1 cellular context compared by ENCODE assay signal in the genomic region with DNA sequence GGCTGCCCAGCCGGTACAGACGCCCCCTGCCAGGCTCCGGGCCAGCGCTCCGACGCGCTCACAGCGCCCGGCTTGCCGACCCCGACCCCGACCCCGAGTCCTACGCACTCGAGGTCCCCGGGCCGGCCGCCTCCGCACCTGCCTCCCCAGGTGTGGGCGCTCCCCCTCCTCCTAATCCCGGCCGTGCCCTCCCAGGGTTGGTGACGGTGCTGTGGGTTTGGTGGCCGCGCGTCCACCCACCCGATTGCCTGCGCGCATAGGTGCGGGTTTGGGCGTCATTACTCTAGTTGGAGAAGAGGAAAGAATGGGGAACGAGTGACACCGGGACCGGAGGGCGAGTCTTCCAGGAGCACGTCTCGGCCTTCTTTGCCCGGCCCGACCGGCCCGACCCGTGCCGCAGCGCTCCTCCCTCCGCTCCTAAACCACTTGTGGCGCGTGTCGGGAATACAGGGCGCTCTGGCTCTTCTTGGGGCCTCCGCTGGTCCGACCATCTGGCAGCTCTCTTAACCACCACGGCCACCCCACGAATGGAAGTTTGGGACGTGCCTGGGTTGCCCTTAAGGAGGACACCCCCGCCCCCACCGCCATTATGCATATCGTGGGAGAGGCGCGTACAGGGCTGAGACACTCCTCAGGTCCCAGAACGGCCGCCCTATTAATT.
TF ChIP-seq lines count a peak whose summit lies in the region.

No MANE protein-coding gene starts in this region.

TF ChIP-seq in K562, 482 proteins besides CTCF, POLR2A, EP300 and RAD21 (continued from another document and continues in another):
- TF ChIP-seq HDAC6 (IDR thresholded peaks at IDR 0.05; ENCODE audit: low read depth, low read length) (no peak), ZNF586 (CRISPR knock-in tag; conservative IDR thresholded peaks at IDR 0.05) (no peak), BCOR (IDR thresholded peaks at IDR 0.05) (no peak), ATF7 (IDR thresholded peaks at IDR 0.05) (peak; percentile 24; the same call in 1 of the 2 replicates), CSDE1 (IDR thresholded peaks at IDR 0.05) (peak in 1 of 2 experiments; percentile 37; a peak in 1 of 4 replicates), OTX1 (CRISPR knock-in tag; IDR thresholded peaks at IDR 0.05) (0 out of 2 replicates have a peak, but pooled peaks have one; percentile 69), POLR2G (IDR thresholded peaks at IDR 0.05; ENCODE audit: low read depth, low read length) (peak; percentile 87), TARDBP (IDR thresholded peaks at IDR 0.05) (no peak), DDX20 (tag; IDR thresholded peaks at IDR 0.05; ENCODE audit: low read depth) (no peak), MTA3 (IDR thresholded peaks at IDR 0.05; ENCODE audit: borderline replicate concordance) (peak; percentile 39; the same call in 1 of the 2 replicates), XRCC5 (IDR thresholded peaks at IDR 0.05; ENCODE audit: low read depth, low read length) (no peak), ZNF12 (CRISPR knock-in tag; IDR thresholded peaks at IDR 0.05) (no peak), HDAC1 (IDR thresholded peaks at IDR 0.05) (no peak), ZNF253 (CRISPR knock-in tag; conservative IDR thresholded peaks at IDR 0.05) (no peak), SMC3 (conservative IDR thresholded peaks at IDR 0.05; ENCODE audit: insufficient read depth, low read depth, low read length) (no peak), KLF1 (tag; IDR thresholded peaks at IDR 0.05) (0 out of 2 replicates have a peak, but pooled peaks have one; percentile 31), GTF2F1 (IDR thresholded peaks at IDR 0.05; ENCODE audit: low read depth, low read length) (peak; percentile 98), EHMT2 (IDR thresholded peaks at IDR 0.05) (no peak), NELFE (IDR thresholded peaks at IDR 0.05; ENCODE audit: insufficient read depth, insufficient read length) (no peak), SAFB2 (IDR thresholded peaks at IDR 0.05; ENCODE audit: borderline replicate concordance, low read depth, low read length, severe bottlenecking) (no peak), ZKSCAN1 (IDR thresholded peaks at IDR 0.05; ENCODE audit: low read depth, low read length) (peak; percentile 13; the same call in 1 of the 2 replicates), ELF1 (tag; IDR thresholded peaks at IDR 0.05) (no peak), ZNF436 (CRISPR knock-in tag; IDR thresholded peaks at IDR 0.05) (no peak), MEF2D (tag; conservative IDR thresholded peaks at IDR 0.05; ENCODE audit: low read depth) (no peak), NR2C2 (CRISPR knock-in tag; IDR thresholded peaks at IDR 0.05) (no peak), NR2C2 (tag; IDR thresholded peaks at IDR 0.05) (no peak; the same call in none of the 2 replicates), RBM34 (IDR thresholded peaks at IDR 0.05; ENCODE audit: borderline replicate concordance, insufficient read depth, low read length) (no peak), XRCC3 (IDR thresholded peaks at IDR 0.05) (no peak), HSF4 (CRISPR knock-in tag; IDR thresholded peaks at IDR 0.05; ENCODE audit: borderline replicate concordance) (no peak), ZNF778 (CRISPR knock-in tag; IDR thresholded peaks at IDR 0.05) (no peak), PTBP1 (IDR thresholded peaks at IDR 0.05; ENCODE audit: low read depth, low read length) (peak; percentile 58; the same call in 1 of the 2 replicates), PRPF4 (IDR thresholded peaks at IDR 0.05; ENCODE audit: insufficient read depth, low read depth, low read length, poor library complexity, severe bottlenecking) (no peak), HDAC8 (tag; IDR thresholded peaks at IDR 0.05) (no peak), FOS (IDR thresholded peaks at IDR 0.05; ENCODE audit: extremely low read depth, insufficient read length) (no peak), BCL6 (CRISPR knock-in tag; IDR thresholded peaks at IDR 0.05) (no peak)
- TF ChIP-seq, protein P1, sequence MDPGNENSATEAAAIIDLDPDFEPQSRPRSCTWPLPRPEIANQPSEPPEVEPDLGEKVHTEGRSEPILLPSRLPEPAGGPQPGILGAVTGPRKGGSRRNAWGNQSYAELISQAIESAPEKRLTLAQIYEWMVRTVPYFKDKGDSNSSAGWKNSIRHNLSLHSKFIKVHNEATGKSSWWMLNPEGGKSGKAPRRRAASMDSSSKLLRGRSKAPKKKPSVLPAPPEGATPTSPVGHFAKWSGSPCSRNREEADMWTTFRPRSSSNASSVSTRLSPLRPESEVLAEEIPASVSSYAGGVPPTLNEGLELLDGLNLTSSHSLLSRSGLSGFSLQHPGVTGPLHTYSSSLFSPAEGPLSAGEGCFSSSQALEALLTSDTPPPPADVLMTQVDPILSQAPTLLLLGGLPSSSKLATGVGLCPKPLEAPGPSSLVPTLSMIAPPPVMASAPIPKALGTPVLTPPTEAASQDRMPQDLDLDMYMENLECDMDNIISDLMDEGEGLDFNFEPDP (CRISPR knock-in tag; IDR thresholded peaks at IDR 0.05): no peak
- TF ChIP-seq, protein P2, sequence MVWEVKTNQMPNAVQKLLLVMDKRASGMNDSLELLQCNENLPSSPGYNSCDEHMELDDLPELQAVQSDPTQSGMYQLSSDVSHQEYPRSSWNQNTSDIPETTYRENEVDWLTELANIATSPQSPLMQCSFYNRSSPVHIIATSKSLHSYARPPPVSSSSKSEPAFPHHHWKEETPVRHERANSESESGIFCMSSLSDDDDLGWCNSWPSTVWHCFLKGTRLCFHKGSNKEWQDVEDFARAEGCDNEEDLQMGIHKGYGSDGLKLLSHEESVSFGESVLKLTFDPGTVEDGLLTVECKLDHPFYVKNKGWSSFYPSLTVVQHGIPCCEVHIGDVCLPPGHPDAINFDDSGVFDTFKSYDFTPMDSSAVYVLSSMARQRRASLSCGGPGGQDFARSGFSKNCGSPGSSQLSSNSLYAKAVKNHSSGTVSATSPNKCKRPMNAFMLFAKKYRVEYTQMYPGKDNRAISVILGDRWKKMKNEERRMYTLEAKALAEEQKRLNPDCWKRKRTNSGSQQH (CRISPR knock-in tag; IDR thresholded peaks at IDR 0.05): 0 out of 2 replicates have a peak, but pooled peaks have one; percentile 48
- TF ChIP-seq, protein P3, sequence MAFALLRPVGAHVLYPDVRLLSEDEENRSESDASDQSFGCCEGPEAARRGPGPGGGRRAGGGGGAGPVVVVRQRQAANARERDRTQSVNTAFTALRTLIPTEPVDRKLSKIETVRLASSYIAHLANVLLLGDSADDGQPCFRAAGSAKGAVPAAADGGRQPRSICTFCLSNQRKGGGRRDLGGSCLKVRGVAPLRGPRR (CRISPR knock-in tag; IDR thresholded peaks at IDR 0.05): no peak
- TF ChIP-seq, protein P4, sequence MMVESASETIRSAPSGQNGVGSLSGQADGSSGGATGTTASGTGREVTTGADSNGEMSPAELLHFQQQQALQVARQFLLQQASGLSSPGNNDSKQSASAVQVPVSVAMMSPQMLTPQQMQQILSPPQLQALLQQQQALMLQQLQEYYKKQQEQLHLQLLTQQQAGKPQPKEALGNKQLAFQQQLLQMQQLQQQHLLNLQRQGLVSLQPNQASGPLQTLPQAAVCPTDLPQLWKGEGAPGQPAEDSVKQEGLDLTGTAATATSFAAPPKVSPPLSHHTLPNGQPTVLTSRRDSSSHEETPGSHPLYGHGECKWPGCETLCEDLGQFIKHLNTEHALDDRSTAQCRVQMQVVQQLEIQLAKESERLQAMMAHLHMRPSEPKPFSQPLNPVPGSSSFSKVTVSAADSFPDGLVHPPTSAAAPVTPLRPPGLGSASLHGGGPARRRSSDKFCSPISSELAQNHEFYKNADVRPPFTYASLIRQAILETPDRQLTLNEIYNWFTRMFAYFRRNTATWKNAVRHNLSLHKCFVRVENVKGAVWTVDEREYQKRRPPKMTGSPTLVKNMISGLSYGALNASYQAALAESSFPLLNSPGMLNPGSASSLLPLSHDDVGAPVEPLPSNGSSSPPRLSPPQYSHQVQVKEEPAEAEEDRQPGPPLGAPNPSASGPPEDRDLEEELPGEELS (CRISPR knock-in tag; IDR thresholded peaks at IDR 0.05; ENCODE audit: borderline replicate concordance): no peak
- TF ChIP-seq, protein P5, sequence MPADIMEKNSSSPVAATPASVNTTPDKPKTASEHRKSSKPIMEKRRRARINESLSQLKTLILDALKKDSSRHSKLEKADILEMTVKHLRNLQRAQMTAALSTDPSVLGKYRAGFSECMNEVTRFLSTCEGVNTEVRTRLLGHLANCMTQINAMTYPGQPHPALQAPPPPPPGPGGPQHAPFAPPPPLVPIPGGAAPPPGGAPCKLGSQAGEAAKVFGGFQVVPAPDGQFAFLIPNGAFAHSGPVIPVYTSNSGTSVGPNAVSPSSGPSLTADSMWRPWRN (IDR thresholded peaks at IDR 0.05; ENCODE audit: low read depth): no peak
- TF ChIP-seq, protein P6, sequence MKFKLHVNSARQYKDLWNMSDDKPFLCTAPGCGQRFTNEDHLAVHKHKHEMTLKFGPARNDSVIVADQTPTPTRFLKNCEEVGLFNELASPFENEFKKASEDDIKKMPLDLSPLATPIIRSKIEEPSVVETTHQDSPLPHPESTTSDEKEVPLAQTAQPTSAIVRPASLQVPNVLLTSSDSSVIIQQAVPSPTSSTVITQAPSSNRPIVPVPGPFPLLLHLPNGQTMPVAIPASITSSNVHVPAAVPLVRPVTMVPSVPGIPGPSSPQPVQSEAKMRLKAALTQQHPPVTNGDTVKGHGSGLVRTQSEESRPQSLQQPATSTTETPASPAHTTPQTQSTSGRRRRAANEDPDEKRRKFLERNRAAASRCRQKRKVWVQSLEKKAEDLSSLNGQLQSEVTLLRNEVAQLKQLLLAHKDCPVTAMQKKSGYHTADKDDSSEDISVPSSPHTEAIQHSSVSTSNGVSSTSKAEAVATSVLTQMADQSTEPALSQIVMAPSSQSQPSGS (CRISPR knock-in tag; IDR thresholded peaks at IDR 0.05): no peak
- TF ChIP-seq, protein P7, sequence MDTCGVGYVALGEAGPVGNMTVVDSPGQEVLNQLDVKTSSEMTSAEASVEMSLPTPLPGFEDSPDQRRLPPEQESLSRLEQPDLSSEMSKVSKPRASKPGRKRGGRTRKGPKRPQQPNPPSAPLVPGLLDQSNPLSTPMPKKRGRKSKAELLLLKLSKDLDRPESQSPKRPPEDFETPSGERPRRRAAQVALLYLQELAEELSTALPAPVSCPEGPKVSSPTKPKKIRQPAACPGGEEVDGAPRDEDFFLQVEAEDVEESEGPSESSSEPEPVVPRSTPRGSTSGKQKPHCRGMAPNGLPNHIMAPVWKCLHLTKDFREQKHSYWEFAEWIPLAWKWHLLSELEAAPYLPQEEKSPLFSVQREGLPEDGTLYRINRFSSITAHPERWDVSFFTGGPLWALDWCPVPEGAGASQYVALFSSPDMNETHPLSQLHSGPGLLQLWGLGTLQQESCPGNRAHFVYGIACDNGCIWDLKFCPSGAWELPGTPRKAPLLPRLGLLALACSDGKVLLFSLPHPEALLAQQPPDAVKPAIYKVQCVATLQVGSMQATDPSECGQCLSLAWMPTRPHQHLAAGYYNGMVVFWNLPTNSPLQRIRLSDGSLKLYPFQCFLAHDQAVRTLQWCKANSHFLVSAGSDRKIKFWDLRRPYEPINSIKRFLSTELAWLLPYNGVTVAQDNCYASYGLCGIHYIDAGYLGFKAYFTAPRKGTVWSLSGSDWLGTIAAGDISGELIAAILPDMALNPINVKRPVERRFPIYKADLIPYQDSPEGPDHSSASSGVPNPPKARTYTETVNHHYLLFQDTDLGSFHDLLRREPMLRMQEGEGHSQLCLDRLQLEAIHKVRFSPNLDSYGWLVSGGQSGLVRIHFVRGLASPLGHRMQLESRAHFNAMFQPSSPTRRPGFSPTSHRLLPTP (IDR thresholded peaks at IDR 0.05; ENCODE audit: borderline replicate concordance, extremely low read depth, insufficient read length): no peak
- TF ChIP-seq, protein P8, sequence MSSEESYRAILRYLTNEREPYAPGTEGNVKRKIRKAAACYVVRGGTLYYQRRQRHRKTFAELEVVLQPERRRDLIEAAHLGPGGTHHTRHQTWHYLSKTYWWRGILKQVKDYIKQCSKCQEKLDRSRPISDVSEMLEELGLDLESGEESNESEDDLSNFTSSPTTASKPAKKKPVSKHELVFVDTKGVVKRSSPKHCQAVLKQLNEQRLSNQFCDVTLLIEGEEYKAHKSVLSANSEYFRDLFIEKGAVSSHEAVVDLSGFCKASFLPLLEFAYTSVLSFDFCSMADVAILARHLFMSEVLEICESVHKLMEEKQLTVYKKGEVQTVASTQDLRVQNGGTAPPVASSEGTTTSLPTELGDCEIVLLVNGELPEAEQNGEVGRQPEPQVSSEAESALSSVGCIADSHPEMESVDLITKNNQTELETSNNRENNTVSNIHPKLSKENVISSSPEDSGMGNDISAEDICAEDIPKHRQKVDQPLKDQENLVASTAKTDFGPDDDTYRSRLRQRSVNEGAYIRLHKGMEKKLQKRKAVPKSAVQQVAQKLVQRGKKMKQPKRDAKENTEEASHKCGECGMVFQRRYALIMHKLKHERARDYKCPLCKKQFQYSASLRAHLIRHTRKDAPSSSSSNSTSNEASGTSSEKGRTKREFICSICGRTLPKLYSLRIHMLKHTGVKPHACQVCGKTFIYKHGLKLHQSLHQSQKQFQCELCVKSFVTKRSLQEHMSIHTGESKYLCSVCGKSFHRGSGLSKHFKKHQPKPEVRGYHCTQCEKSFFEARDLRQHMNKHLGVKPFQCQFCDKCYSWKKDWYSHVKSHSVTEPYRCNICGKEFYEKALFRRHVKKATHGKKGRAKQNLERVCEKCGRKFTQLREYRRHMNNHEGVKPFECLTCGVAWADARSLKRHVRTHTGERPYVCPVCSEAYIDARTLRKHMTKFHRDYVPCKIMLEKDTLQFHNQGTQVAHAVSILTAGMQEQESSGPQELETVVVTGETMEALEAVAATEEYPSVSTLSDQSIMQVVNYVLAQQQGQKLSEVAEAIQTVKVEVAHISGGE (CRISPR knock-in tag; IDR thresholded peaks at IDR 0.05): peak in 1 of 3 experiments; percentile 71; a peak in 1 of 6 replicates
- TF ChIP-seq, protein P9, sequence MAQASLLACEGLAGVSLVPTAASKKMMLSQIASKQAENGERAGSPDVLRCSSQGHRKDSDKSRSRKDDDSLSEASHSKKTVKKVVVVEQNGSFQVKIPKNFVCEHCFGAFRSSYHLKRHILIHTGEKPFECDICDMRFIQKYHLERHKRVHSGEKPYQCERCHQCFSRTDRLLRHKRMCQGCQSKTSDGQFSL (CRISPR knock-in tag; IDR thresholded peaks at IDR 0.05): peak; percentile 79; the same call in 1 of the 2 replicates
- TF ChIP-seq, protein P9 (tag; IDR thresholded peaks at IDR 0.05): no peak
- TF ChIP-seq, protein P10, sequence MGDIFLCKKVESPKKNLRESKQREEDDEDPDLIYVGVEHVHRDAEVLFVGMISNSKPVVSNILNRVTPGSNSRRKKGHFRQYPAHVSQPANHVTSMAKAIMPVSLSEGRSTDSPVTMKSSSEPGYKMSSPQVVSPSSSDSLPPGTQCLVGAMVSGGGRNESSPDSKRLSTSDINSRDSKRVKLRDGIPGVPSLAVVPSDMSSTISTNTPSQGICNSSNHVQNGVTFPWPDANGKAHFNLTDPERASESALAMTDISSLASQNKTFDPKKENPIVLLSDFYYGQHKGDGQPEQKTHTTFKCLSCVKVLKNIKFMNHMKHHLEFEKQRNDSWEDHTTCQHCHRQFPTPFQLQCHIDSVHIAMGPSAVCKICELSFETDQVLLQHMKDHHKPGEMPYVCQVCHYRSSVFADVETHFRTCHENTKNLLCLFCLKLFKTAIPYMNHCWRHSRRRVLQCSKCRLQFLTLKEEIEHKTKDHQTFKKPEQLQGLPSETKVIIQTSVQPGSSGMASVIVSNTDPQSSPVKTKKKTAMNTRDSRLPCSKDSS (IDR thresholded peaks at IDR 0.05; ENCODE audit: low read depth, partially characterized antibody): no peak
